23 cellular contexts compared by ENCODE assay signal in the genomic region with DNA sequence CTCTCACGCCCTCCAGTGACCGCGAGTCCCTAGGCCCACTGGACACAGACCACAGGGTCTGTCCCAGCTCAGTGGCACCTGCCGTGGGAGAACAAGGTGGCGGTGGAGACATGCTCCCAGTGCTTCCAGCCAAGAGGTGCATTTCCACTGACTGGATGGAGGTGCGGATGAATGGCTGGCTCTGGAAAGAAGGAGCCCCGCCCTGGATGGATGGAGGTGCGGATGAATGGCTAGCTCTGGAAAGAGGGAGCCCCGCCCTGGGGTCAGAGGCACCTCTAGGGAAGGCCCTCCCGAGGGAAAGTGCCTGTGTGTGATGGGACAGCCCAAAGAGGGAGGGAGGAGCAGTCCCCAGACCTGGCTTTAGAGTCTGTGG.
"Had no signal": no experiment of that assay in that cellular context is flagged by ENCODE, and none has a peak within 500 bp of the region (broad histone marks: within the 10 kb centered on the region; RNA-seq: fewer than 3 reads in every experiment).

No MANE protein-coding gene starts in this region.

- ATAC-seq: activated CD4-positive, alpha-beta T cell treated with anti-CD3 and anti-CD28 coated beads for 36 hours; activated CD8-positive, alpha-beta T cell treated with anti-CD3 and anti-CD28 coated beads, Interleukin-2, amount 10 ng/mL, durations not matched to agents 7 days and 5 days; effector memory CD8-positive, alpha-beta T cell; heart right ventricle; left lung; naive thymus-derived CD8-positive, alpha-beta T cell had no signal

- H3K4me1 ChIP-seq: vagina had no signal

- H3K27me3 ChIP-seq: ascending aorta, cardiac muscle cell, heart right ventricle, left lung, stomach, thyroid gland, upper lobe of left lung, vagina had no signal

- DNase-seq: activated B cell treated with CpG ODN at 0.5 μM for 24 hours; activated CD4-positive, alpha-beta T cell treated with anti-CD3 and anti-CD28 coated beads for 36 hours; activated CD8-positive, alpha-beta T cell treated with anti-CD3 and anti-CD28 coated beads, Interleukin-2, amount 10 ng/mL, durations not matched to agents 7 days and 5 days; activated gamma-delta T cell; activated naive CD4-positive, alpha-beta T cell treated with anti-CD3 and anti-CD28 coated beads, Interleukin-2, amount 10 ng/mL, durations not matched to agents 7 days and 5 days; activated naive CD8-positive, alpha-beta T cell treated with anti-CD3 and anti-CD28 coated beads, Interleukin-2, amount 10 ng/mL, durations not matched to agents 7 days and 5 days; cortex of kidney; effector memory CD8-positive, alpha-beta T cell; foreskin fibroblast; heart right ventricle; kidney glomerular epithelial cell; naive thymus-derived CD8-positive, alpha-beta T cell; right cardiac atrium; stimulated activated CD4-positive, alpha-beta T cell treated with anti-CD3 and anti-CD28 coated beads, Interleukin-2, amount 100 ng/mL, for 48 hours; stomach; T-helper 2 cell; thyroid gland had no signal

- H3K9me3 ChIP-seq: ascending aorta, heart right ventricle, left lung, stomach, thyroid gland, upper lobe of left lung, vagina had no signal

- H3K4me3 ChIP-seq: ascending aorta, cardiac muscle cell, heart right ventricle, left lung, lung, stomach, thyroid gland, upper lobe of left lung, vagina had no signal

- H3K27ac ChIP-seq: ascending aorta, cardiac muscle cell, heart right ventricle, left lung, stomach, thyroid gland, upper lobe of left lung, vagina had no signal
